25 cellular contexts compared by ENCODE assay signal in genomic region chr20:40890635-40891034, GRCh38.
DNase-seq lines count a peak whose midpoint lies in the region; ATAC-seq, FAIRE-seq and TF ChIP-seq lines count a peak whose summit lies in the region.
"Had no signal": no experiment of that assay in that cellular context is flagged by ENCODE, and none has a peak within 500 bp of the region (broad histone marks: within the 10 kb centered on the region; RNA-seq: fewer than 3 reads in every experiment).

No MANE protein-coding gene starts in this region.

- H2BK20ac ChIP-seq in IMR-90 (ENCODE audit: low read depth, low read length) (no peak overlapping the region), H1 (ENCODE audit: low read length) (no peak overlapping the region)

- H2BK5ac ChIP-seq in IMR-90 (ENCODE audit: low read depth, low read length, poor library complexity, severe bottlenecking) (no peak overlapping the region), H1 (ENCODE audit: low read depth, low read length) (no peak overlapping the region)

- H3K9me1 ChIP-seq in IMR-90 (ENCODE audit: insufficient read depth, low read length) = no peaks in the 10 kb centered on the region

- BruUV-seq in IMR-90 (replicated peaks; lab: Mats Ljungman, UMichigan) = no TSS peak

- no peaks in the 10 kb centered on the region for H3K4me1 ChIP-seq in A549
- peaks cover 21% of the 10 kb centered on the region for H3K4me1 ChIP-seq in BLaER1
- no peaks in the 10 kb centered on the region for H3K4me1 ChIP-seq in IMR-90 (ENCODE audit: control insufficient read depth, insufficient read depth, low read length)
- H3K4me1 ChIP-seq in H1 (replicated peaks in 1 of 4; ENCODE audit: control insufficient read depth in 3 of 4, insufficient read depth in 4 of 4, low read length in 3 of 4) = no peaks in the 10 kb centered on the region

- H3K27ac Mint-ChIP-seq in stimulated activated memory B cell treated with anti-CD40 and anti-IgM and Interleukin-4, amounts not matched to agents 10 μg/mL and 1 μg/mL and 100 μg/mL, for 72 hours = no peak overlapping the region
- H3K27ac Mint-ChIP-seq: B cell; CD4-positive, alpha-beta T cell; CD8-positive, alpha-beta T cell had no signal

- H2AK9ac ChIP-seq in IMR-90 (replicated peaks; ENCODE audit: low read depth, low read length, poor library complexity) = no peak overlapping the region

- no peaks in the 10 kb centered on the region for H3K9me3 Mint-ChIP-seq in stimulated activated memory B cell treated with anti-CD40 and anti-IgM and Interleukin-4, amounts not matched to agents 10 μg/mL and 1 μg/mL and 100 μg/mL, for 72 hours
- H3K9me3 Mint-ChIP-seq: CD4-positive, alpha-beta T cell; CD8-positive, alpha-beta T cell had no signal

- H3K9me3 ChIP-seq in A549 (no peaks in the 10 kb centered on the region), BLaER1 (no peaks in the 10 kb centered on the region), IMR-90 (ENCODE audit: control insufficient read depth, insufficient read depth, low read length) (no peaks in the 10 kb centered on the region), H1 (ENCODE audit: insufficient read depth in 2 of 2, low read depth in 1 of 2, low read length in 1 of 2) (no peaks in the 10 kb centered on the region)
- H3K9me3 ChIP-seq: Caco-2 had no signal

- TF ChIP-seq RAD21 in A549 (conservative IDR thresholded peaks at IDR 0.05 in 1 of 2, IDR thresholded peaks at IDR 0.05 in 1 of 2) = no peak
- TF ChIP-seq RAD21 in IMR-90 (IDR thresholded peaks at IDR 0.05; ENCODE audit: low read length) = no peak
- TF ChIP-seq RAD21 in H1 (IDR thresholded peaks at IDR 0.05 in 1 of 2, conservative IDR thresholded peaks at IDR 0.05 in 1 of 2; ENCODE audit: low read depth in 2 of 2, low read length in 2 of 2) = no peak

- H3K4me3 ChIP-seq in A549 = no peak overlapping the region
- H3K4me3 ChIP-seq in BLaER1 = no peak overlapping the region
- no peak overlapping the region for H3K4me3 ChIP-seq in IMR-90 (ENCODE audit: insufficient read depth, low read depth, low read length)
- H3K4me3 ChIP-seq in H1 (ENCODE audit: extremely low read depth in 1 of 4, insufficient read depth in 2 of 4, low read depth in 3 of 4, low read length in 4 of 4) = no peak overlapping the region
- H3K4me3 ChIP-seq: GM12878 had no signal

- H3K36me3 Mint-ChIP-seq in stimulated activated memory B cell treated with anti-CD40 and anti-IgM and Interleukin-4, amounts not matched to agents 10 μg/mL and 1 μg/mL and 100 μg/mL, for 72 hours = no peaks in the 10 kb centered on the region
- H3K36me3 Mint-ChIP-seq: CD8-positive, alpha-beta T cell had no signal

- in situ Hi-C loops in IMR-90 (cut with MboI; ENCODE audit: low sequenced_read_pairs) = no loop called here

- peaks cover 25% of the 10 kb centered on the region for H3K27me3 Mint-ChIP-seq in stimulated activated memory B cell treated with anti-CD40 and anti-IgM and Interleukin-4, amounts not matched to agents 10 μg/mL and 1 μg/mL and 100 μg/mL, for 72 hours
- H3K27me3 Mint-ChIP-seq: CD4-positive, alpha-beta T cell had no signal

- TF ChIP-seq CTCF in A549 (IDR thresholded peaks at IDR 0.05) (no peak), IMR-90 (conservative IDR thresholded peaks at IDR 0.05; ENCODE audit: low read depth, low read length) (no peak), H1 (IDR thresholded peaks at IDR 0.05; ENCODE audit: control extremely low read depth in 1 of 3, insufficient read depth in 1 of 3, low read depth in 1 of 3, low read length in 3 of 3) (no peak)

- POLR2A ChIA-PET in A549 (lab: Yijun Ruan, JAX) (no interaction called here), IMR-90 (lab: Charles Lee; ENCODE audit: unreplicated experiment) (no interaction called here), H1 (lab: Charles Lee; ENCODE audit: partially characterized antibody) (interaction anchor here (1.1 kb wide), 1 partner anchor 10 kb away, joined by 3 read pairs; no protein-coding TSS in a partner anchor)

- H3K27ac ChIP-seq in A549 (no peak overlapping the region), BLaER1 (no peak overlapping the region), IMR-90 (ENCODE audit: insufficient read depth, low read length) (no peak overlapping the region), H1 (ENCODE audit: low read depth, low read length) (no peak overlapping the region)
- H3K27ac ChIP-seq: C4-2B had no signal

- H2BK12ac ChIP-seq in H1 (ENCODE audit: low read depth, low read length) = no peak overlapping the region

- H3K9ac ChIP-seq in BLaER1 (no peak overlapping the region), IMR-90 (ENCODE audit: low read depth, low read length) (no peak overlapping the region), H1 (replicated peaks in 1 of 4; ENCODE audit: extremely low read depth in 1 of 4, low read depth in 3 of 4, low read length in 3 of 4) (no peak overlapping the region)

- no peak overlapping the region for H3K4me3 Mint-ChIP-seq in stimulated activated memory B cell treated with anti-CD40 and anti-IgM and Interleukin-4, amounts not matched to agents 10 μg/mL and 1 μg/mL and 100 μg/mL, for 72 hours
- H3K4me3 Mint-ChIP-seq: B cell; CD4-positive, alpha-beta T cell; CD8-positive, alpha-beta T cell had no signal

- ATAC-seq in A549 (no peak), IMR-90 (ENCODE audit: low read depth) (no peak), HG02938 (IDR thresholded peaks at IDR 0.05; ENCODE audit: unreplicated experiment) (no peak), HG02870 (IDR thresholded peaks at IDR 0.05; ENCODE audit: unreplicated experiment) (no peak)
- no peak for ATAC-seq in stimulated activated memory B cell treated with anti-CD40 and anti-IgM and Interleukin-4, amounts not matched to agents 10 μg/mL and 1 μg/mL and 100 μg/mL, for 72 hours
- ATAC-seq: CD8-positive, alpha-beta T cell; GM12878 had no signal

- H3K4me1 Mint-ChIP-seq in stimulated activated memory B cell treated with anti-CD40 and anti-IgM and Interleukin-4, amounts not matched to agents 10 μg/mL and 1 μg/mL and 100 μg/mL, for 72 hours = no peaks in the 10 kb centered on the region
- H3K4me1 Mint-ChIP-seq: B cell had no signal

- H3K27me3 ChIP-seq in BLaER1 (no peaks in the 10 kb centered on the region), IMR-90 (ENCODE audit: control insufficient read depth, insufficient read depth, low read length) (no peaks in the 10 kb centered on the region), H1 (replicated peaks in 1 of 4; ENCODE audit: control insufficient read depth in 3 of 4, extremely low read depth in 1 of 4, insufficient read depth in 3 of 4, low read length in 3 of 4) (no peaks in the 10 kb centered on the region)

- TF ChIP-seq EP300 in A549 (IDR thresholded peaks at IDR 0.05) = no peak
- TF ChIP-seq EP300 in H1 (IDR thresholded peaks at IDR 0.05; ENCODE audit: borderline replicate concordance in 1 of 2, low read depth in 2 of 2, low read length in 2 of 2) = no peak

- no peak overlapping the region for H2BK120ac ChIP-seq in IMR-90 (ENCODE audit: low read depth, low read length)
- no peak overlapping the region for H2BK120ac ChIP-seq in H1 (replicated peaks; ENCODE audit: low read depth, low read length)

- no peak overlapping the region for H3K14ac ChIP-seq in IMR-90 (replicated peaks; ENCODE audit: low read depth, low read length)
- H3K14ac ChIP-seq in H1 (ENCODE audit: insufficient read length) = no peak overlapping the region

- H2BK15ac ChIP-seq in IMR-90 (ENCODE audit: low read depth, low read length) = no peak overlapping the region
- no peak overlapping the region for H2BK15ac ChIP-seq in H1 (ENCODE audit: low read length)

- H2AK5ac ChIP-seq in IMR-90 (ENCODE audit: low read depth, low read length) = no peak overlapping the region
- no peak overlapping the region for H2AK5ac ChIP-seq in H1 (ENCODE audit: low read depth, low read length)

- no peaks in the 10 kb centered on the region for H4K20me1 ChIP-seq in BLaER1
- H4K20me1 ChIP-seq in IMR-90 (ENCODE audit: insufficient read depth, low read length) = no peaks in the 10 kb centered on the region
- no peaks in the 10 kb centered on the region for H4K20me1 ChIP-seq in H1 (replicated peaks in 1 of 2; ENCODE audit: control insufficient read depth in 1 of 2, insufficient read depth in 2 of 2, low read length in 2 of 2)

- H3K79me1 ChIP-seq in IMR-90 (ENCODE audit: low read depth in 1 of 2, low read length in 2 of 2) (no peaks in the 10 kb centered on the region), H1 (ENCODE audit: low read depth, low read length) (no peaks in the 10 kb centered on the region)

- CTCF ChIA-PET in A549 (lab: Yijun Ruan, JAX) = interaction anchor here (1.3 kb wide), 1 partner anchor 14 kb away, joined by 3 read pairs; no protein-coding TSS in a partner anchor
- CTCF ChIA-PET in IMR-90 (lab: Yijun Ruan, JAX) = interaction anchor here (0.6 kb wide), 1 partner anchor 10 kb away, joined by 3 read pairs; no protein-coding TSS in a partner anchor
- CTCF ChIA-PET in H1 (lab: Charles Lee; ENCODE audit: partially characterized antibody) = no interaction called here

- H3K23ac ChIP-seq in IMR-90 (ENCODE audit: low read depth, low read length) (no peak overlapping the region), H1 (ENCODE audit: insufficient read length) (no peak overlapping the region)

- no peak for TF ChIP-seq POLR2A in A549 (IDR thresholded peaks at IDR 0.05; ENCODE audit: low read length)
- TF ChIP-seq POLR2A in IMR-90 (IDR thresholded peaks at IDR 0.05; ENCODE audit: low read depth, low read length) = no peak
- no peak for TF ChIP-seq POLR2A in H1 (IDR thresholded peaks at IDR 0.05; ENCODE audit: control extremely low read depth in 1 of 2, low read depth in 2 of 2, low read length in 2 of 2)

- DNase-seq in A549 (ENCODE audit: low read depth in 1 of 2, low spot score in 1 of 2) = no peak
- no peak for DNase-seq in IMR-90
- no peak for DNase-seq in H1 (ENCODE audit: low read depth in 1 of 2, low spot score in 2 of 2)
- DNase-seq in DMS153 treated with DMSO at 0.1 percent for 48 hours (lab: John Stamatoyannopoulos, UW; ENCODE audit: unreplicated experiment) = no peak
- DNase-seq: 8988T; Caco-2; Calu3; CD4-positive, alpha-beta T cell; CD8-positive, alpha-beta T cell; DMS53; DMS79; DND-41; EL; GDM1 had no signal

- no peak overlapping the region for H3K18ac ChIP-seq in IMR-90 (ENCODE audit: low read depth, low read length)
- H3K18ac ChIP-seq in H1 (ENCODE audit: extremely low read depth, low read length) = no peak overlapping the region

- intact Hi-C loops in IMR-90 (cut with micrococcal nuclease) = no loop called here

- H2AFZ ChIP-seq in IMR-90 (replicated peaks; ENCODE audit: low read length, poor library complexity) = no peak overlapping the region
- no peak overlapping the region for H2AFZ ChIP-seq in H1 (ENCODE audit: low read length)

- dilution Hi-C loops in IMR-90 (cut with HindIII; ENCODE audit: low sequenced_read_pairs, unreplicated experiment) = no loop called here

- H3K79me2 ChIP-seq in H1 (ENCODE audit: control insufficient read depth in 1 of 2, insufficient read depth in 2 of 2, low read length in 2 of 2) = no peaks in the 10 kb centered on the region

- no peaks in the 10 kb centered on the region for H3K23me2 ChIP-seq in H1 (ENCODE audit: low read depth, low read length)

- no peak overlapping the region for H4K8ac ChIP-seq in IMR-90 (ENCODE audit: low read depth in 2 of 2, low read length in 2 of 2)
- H4K8ac ChIP-seq in H1 (ENCODE audit: extremely low read depth, insufficient read depth, low read length) = no peak overlapping the region

- H3K4me2 ChIP-seq in A549 (no peak overlapping the region), BLaER1 (0 out of 2 replicates have a peak overlapping the region, but pooled peaks have one; percentile 5), IMR-90 (ENCODE audit: low read depth, low read length) (no peak overlapping the region), H1 (ENCODE audit: insufficient read depth in 1 of 2, low read depth in 2 of 2, low read length in 2 of 2) (no peak overlapping the region)

- H4K5ac ChIP-seq in IMR-90 (ENCODE audit: low read depth, low read length) = no peak overlapping the region
- H4K5ac ChIP-seq in H1 (ENCODE audit: insufficient read length, low read depth, low read length) = no peak overlapping the region

- FAIRE-seq in A549 (lab: Jason Lieb, UNC) (no peak), H1 (lab: Jason Lieb, UNC) (no peak)
- FAIRE-seq: A204.1, D721Med, GM12878, GM12892, GM18507 had no signal

- H3K56ac ChIP-seq in IMR-90 (ENCODE audit: extremely low read depth, insufficient read depth, low read length) = no peak overlapping the region
- no peak overlapping the region for H3K56ac ChIP-seq in H1 (replicated peaks; ENCODE audit: insufficient read length, low read depth, low read length)

- no peaks in the 10 kb centered on the region for H3K36me3 ChIP-seq in BLaER1
- no peaks in the 10 kb centered on the region for H3K36me3 ChIP-seq in IMR-90 (ENCODE audit: control insufficient read depth, insufficient read depth, low read length)
- H3K36me3 ChIP-seq in H1 (ENCODE audit: control insufficient read depth in 2 of 4, insufficient read depth in 4 of 4, low read length in 3 of 4) = no peaks in the 10 kb centered on the region

- no peak overlapping the region for H4K91ac ChIP-seq in IMR-90 (ENCODE audit: insufficient read depth, low read depth, low read length)
- no peak overlapping the region for H4K91ac ChIP-seq in H1 (replicated peaks; ENCODE audit: insufficient read length, low read length)

- H3K4ac ChIP-seq in IMR-90 (ENCODE audit: low read depth, low read length) (no peak overlapping the region), H1 (replicated peaks; ENCODE audit: insufficient read length, low read depth, low read length) (no peak overlapping the region)

Comparison
In these comparisons a context has a peak if more than half of its experiments do, and no peak if none do; other contexts are left out.
1. Of the 18 proteins assayed by ChIP-seq in both H1 and A549: peak only in H1: none; only in A549: none; in both: MAFK; in neither: 17.